18 cellular contexts compared by ENCODE assay signal in the genomic region with DNA sequence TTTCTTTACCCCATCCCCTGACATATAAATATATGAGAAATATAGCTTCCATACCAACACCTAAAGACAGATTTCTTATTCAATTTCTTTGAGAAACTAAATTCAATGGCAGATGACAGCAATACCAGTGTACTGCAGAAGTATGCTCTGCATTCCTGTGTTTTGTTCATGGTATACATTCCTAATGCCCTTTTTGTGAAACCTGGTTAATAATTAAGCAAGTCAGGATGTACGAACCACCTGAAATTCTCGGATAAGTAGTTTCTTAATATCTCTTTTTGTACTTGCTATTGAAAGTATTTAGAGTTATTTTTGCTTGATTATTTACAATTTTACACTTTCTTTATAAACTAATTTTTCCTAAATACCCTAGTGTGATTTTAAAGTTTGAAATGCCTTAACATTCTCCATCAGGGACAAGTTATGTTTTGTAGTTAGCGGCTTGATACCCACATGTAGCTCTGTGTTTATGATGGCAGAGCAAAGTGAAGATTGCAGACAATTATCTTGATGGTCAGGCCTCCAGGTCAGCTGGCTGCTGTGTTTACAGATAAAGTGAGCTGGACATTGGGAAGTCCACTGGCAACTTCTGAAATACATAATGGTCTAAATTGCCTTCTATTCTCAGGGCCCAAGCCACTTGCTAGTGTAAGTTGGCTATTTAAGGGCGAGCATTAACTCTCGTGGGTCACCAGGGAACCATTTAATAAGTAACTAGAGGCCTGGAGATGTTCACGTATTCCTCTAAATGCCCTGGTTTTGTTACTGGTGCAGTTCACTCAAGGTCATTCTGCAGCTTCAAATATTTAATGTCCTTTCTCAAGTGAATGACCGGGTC.
"Had no signal": no experiment of that assay in that cellular context is flagged by ENCODE, and none has a peak within 500 bp of the region (broad histone marks: within the 10 kb centered on the region; RNA-seq: fewer than 3 reads in every experiment).

No MANE protein-coding gene starts in this region.

- FAIRE-seq: colon had no signal

- ATAC-seq: activated CD8-positive, alpha-beta T cell treated with anti-CD3 and anti-CD28 coated beads for 36 hours; activated T-cell treated with anti-CD3 and anti-CD28 coated beads, Interleukin-2, amount 50 U/mL, for 72 hours; stimulated activated naive B cell treated with anti-CD40 and anti-IgM and Interleukin-4, amounts not matched to agents 10 μg/mL and 1 μg/mL and 100 μg/mL, for 72 hours had no signal

- DNase-seq: activated CD4-positive, alpha-beta T cell treated with anti-CD3 and anti-CD28 coated beads for 4 hours; activated CD8-positive, alpha-beta T cell treated with anti-CD3 and anti-CD28 coated beads for 36 hours; activated gamma-delta T cell; activated T-cell treated with anti-CD3 and anti-CD28 coated beads, Interleukin-2, amount 50 U/mL, for 72 hours; amniotic stem cell; caudate nucleus; esophagus squamous epithelium; hypothalamus; midbrain; stimulated activated CD4-positive, alpha-beta T cell treated with anti-CD3 and anti-CD28 coated beads, Interleukin-2, amount 100 ng/mL, for 48 hours; stimulated activated naive B cell treated with anti-CD40 and anti-IgM and Interleukin-4, amounts not matched to agents 10 μg/mL and 1 μg/mL and 100 μg/mL, for 72 hours; T-helper 2 cell; tibial artery had no signal

- H3K27ac Mint-ChIP-seq: activated CD8-positive, alpha-beta T cell treated with anti-CD3 and anti-CD28 coated beads for 36 hours; activated naive CD8-positive, alpha-beta T cell; activated T-cell treated with anti-CD3 and anti-CD28 coated beads, Interleukin-2, amount 50 U/mL, for 72 hours; stimulated activated naive B cell treated with anti-CD40 and anti-IgM and Interleukin-4, amounts not matched to agents 10 μg/mL and 1 μg/mL and 100 μg/mL, for 72 hours had no signal

- H3K27ac ChIP-seq: esophagus squamous epithelium, tibial artery, vagina had no signal

- H3K9me3 ChIP-seq: tibial artery, vagina had no signal

- H3K27me3 Mint-ChIP-seq: stimulated activated naive B cell treated with anti-CD40 and anti-IgM and Interleukin-4, amounts not matched to agents 10 μg/mL and 1 μg/mL and 100 μg/mL, for 72 hours had no signal

- H3K4me1 ChIP-seq: tibial artery had no signal

- H3K4me3 ChIP-seq: esophagus squamous epithelium, lung, tibial artery, vagina had no signal

- H3K4me3 Mint-ChIP-seq: activated CD8-positive, alpha-beta T cell treated with anti-CD3 and anti-CD28 coated beads for 36 hours; activated naive CD8-positive, alpha-beta T cell; activated T-cell treated with anti-CD3 and anti-CD28 coated beads, Interleukin-2, amount 50 U/mL, for 72 hours; neural crest cell; stimulated activated naive B cell treated with anti-CD40 and anti-IgM and Interleukin-4, amounts not matched to agents 10 μg/mL and 1 μg/mL and 100 μg/mL, for 72 hours had no signal

- H3K36me3 ChIP-seq: esophagus squamous epithelium, tibial artery, vagina had no signal

- H3K4me1 Mint-ChIP-seq: neural crest cell had no signal

- H3K27me3 ChIP-seq: esophagus squamous epithelium, tibial artery, vagina had no signal

- H3K36me3 Mint-ChIP-seq: activated naive CD8-positive, alpha-beta T cell had no signal
